ENCODE assay signal across 19 cellular contexts in the genomic region with DNA sequence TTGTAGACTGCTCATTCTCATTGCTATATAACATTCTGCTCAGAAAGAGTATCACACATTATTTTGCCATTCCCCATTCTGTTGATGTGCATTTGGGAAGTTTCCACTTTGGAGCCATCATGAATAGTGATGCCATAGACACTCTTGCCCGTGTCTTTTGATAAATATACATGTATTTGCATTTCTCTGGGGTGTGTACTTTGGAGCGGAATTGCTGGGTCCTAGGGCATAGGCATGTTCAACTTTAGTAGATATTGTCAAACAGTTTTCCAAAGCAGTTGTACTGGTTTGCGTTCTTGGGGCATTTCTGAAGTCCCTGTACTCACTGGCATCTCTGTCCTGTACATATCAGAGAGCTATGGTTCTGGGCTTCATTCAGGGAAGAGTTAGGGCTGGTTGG. TPM values are rescaled to one million over a fixed set of nuclear protein-coding genes. Genes with fewer than 3 reads are reported as not detected.
DNase-seq lines count a peak whose midpoint lies in the region; ATAC-seq and TF ChIP-seq lines count a peak whose summit lies in the region.
"Had no signal": no experiment of that assay in that cellular context is flagged by ENCODE, and none has a peak within 500 bp of the region (broad histone marks: within the 10 kb centered on the region; RNA-seq: fewer than 3 reads in every experiment).

No MANE protein-coding gene starts in this region.

- CTCF ChIA-PET in CD8-positive, alpha-beta T cell (lab: Charles Lee), result interaction anchor here (0.6 to 3.6 kb wide), 12 partner anchors 10 to 100 kb away, joined by 3 to 26 read pairs (median 4); no protein-coding TSS in a partner anchor
- CTCF ChIA-PET in activated CD4-positive, alpha-beta memory T cell treated with anti-CD3 and anti-CD28 coated beads, Interleukin-2, amount 10 ng/mL, durations not matched to agents 7 days and 5 days (lab: Charles Lee), result interaction anchor here (1.5 to 1.7 kb wide), 2 partner anchors 14 to 77 kb away, joined by 3 to 6 read pairs; no protein-coding TSS in a partner anchor

- intact Hi-C loops in CD14-positive monocyte (cut with micrococcal nuclease), result no loop called here
- intact Hi-C loops in CD8-positive, alpha-beta T cell (cut with DNase I, micrococcal nuclease), result no loop called here
- intact Hi-C loops in lower leg skin (cut with DNase I; ENCODE audit: low total_unique reads), result no loop called here

- H3K9me3 ChIP-seq in CD8-positive, alpha-beta T cell (ENCODE audit: low read length), result no peaks in the 10 kb centered on the region
- H3K9me3 ChIP-seq: gastrocnemius medialis, MG63, SJCRH30 had no signal

- no peak overlapping the region for H3K4me3 ChIP-seq in CD8-positive, alpha-beta T cell (ENCODE audit: low read depth, low read length)
- H3K4me3 ChIP-seq in lower leg skin (ENCODE audit: low read depth, poor library complexity, severe bottlenecking), result no peak overlapping the region
- H3K4me3 ChIP-seq: gastrocnemius medialis, MG63, SJCRH30 had no signal

- H3K4me3 Mint-ChIP-seq in CD14-positive monocyte, result no peak overlapping the region
- H3K4me3 Mint-ChIP-seq in CD8-positive, alpha-beta T cell, result peak overlapping the region; percentile 53
- H3K4me3 Mint-ChIP-seq in activated CD4-positive, alpha-beta memory T cell treated with anti-CD3 and anti-CD28 coated beads, Interleukin-2, amount 10 ng/mL, durations not matched to agents 7 days and 5 days, result no peak overlapping the region
- H3K4me3 Mint-ChIP-seq in memory B cell, result peak overlapping the region; percentile 16
- H3K4me3 Mint-ChIP-seq: nephron had no signal

- H3K27ac Mint-ChIP-seq in CD14-positive monocyte, result peak overlapping the region in 6 of 7 donors; percentile 62 to 84 (median 78)
- H3K27ac Mint-ChIP-seq in CD8-positive, alpha-beta T cell, result peak overlapping the region; percentile 91
- H3K27ac Mint-ChIP-seq in activated CD4-positive, alpha-beta memory T cell treated with anti-CD3 and anti-CD28 coated beads, Interleukin-2, amount 10 ng/mL, durations not matched to agents 7 days and 5 days, result peak overlapping the region; percentile 90
- peak overlapping the region; percentile 39 for H3K27ac Mint-ChIP-seq in memory B cell
- H3K27ac Mint-ChIP-seq: nephron had no signal

- H3K27me3 Mint-ChIP-seq in CD14-positive monocyte (ENCODE audit: low read depth in 3 of 3), result peaks cover 0 to 3% (median 3%) of the 10 kb centered on the region in 3 donors
- no peaks in the 10 kb centered on the region for H3K27me3 Mint-ChIP-seq in CD8-positive, alpha-beta T cell (ENCODE audit: low read depth)
- no peaks in the 10 kb centered on the region for H3K27me3 Mint-ChIP-seq in activated CD4-positive, alpha-beta memory T cell treated with anti-CD3 and anti-CD28 coated beads, Interleukin-2, amount 10 ng/mL, durations not matched to agents 7 days and 5 days
- no peaks in the 10 kb centered on the region for H3K27me3 Mint-ChIP-seq in memory B cell

- WGBS in lower leg skin, 2 donors, result 93 to 96% methylated on average over 3 of the region's 3 CpGs

- no peaks in the 10 kb centered on the region for H3K27me3 ChIP-seq in CD8-positive, alpha-beta T cell (ENCODE audit: insufficient read depth, low read length)
- H3K27me3 ChIP-seq: gastrocnemius medialis, MG63, SJCRH30 had no signal

- H3K9me3 Mint-ChIP-seq in CD14-positive monocyte (peaks cover 0 to 3% (median 2%) of the 10 kb centered on the region in 7 donors), memory B cell (no peaks in the 10 kb centered on the region)
- no peaks in the 10 kb centered on the region for H3K9me3 Mint-ChIP-seq in CD8-positive, alpha-beta T cell
- peaks cover 10% of the 10 kb centered on the region for H3K9me3 Mint-ChIP-seq in activated CD4-positive, alpha-beta memory T cell treated with anti-CD3 and anti-CD28 coated beads, Interleukin-2, amount 10 ng/mL, durations not matched to agents 7 days and 5 days

- TF ChIP-seq POLR2A in lower leg skin (IDR thresholded peaks at IDR 0.05), result no peak

- peaks cover 63% of the 10 kb centered on the region for H3K4me1 Mint-ChIP-seq in CD14-positive monocyte
- peaks cover 75% of the 10 kb centered on the region for H3K4me1 Mint-ChIP-seq in CD8-positive, alpha-beta T cell (ENCODE audit: low read depth)
- H3K4me1 Mint-ChIP-seq in activated CD4-positive, alpha-beta memory T cell treated with anti-CD3 and anti-CD28 coated beads, Interleukin-2, amount 10 ng/mL, durations not matched to agents 7 days and 5 days, result peaks cover 68% of the 10 kb centered on the region
- H3K4me1 Mint-ChIP-seq in memory B cell, result peaks cover 41% of the 10 kb centered on the region
- H3K4me1 Mint-ChIP-seq: nephron had no signal

- no peak for DNase-seq in CD14-positive monocyte (ENCODE audit: low spot score)
- DNase-seq in CD8-positive, alpha-beta T cell, result no peak
- no peak for DNase-seq in activated CD4-positive, alpha-beta memory T cell treated with anti-CD3 and anti-CD28 coated beads, Interleukin-2, amount 10 ng/mL, durations not matched to agents 7 days and 5 days
- no peak for DNase-seq in memory B cell (ENCODE audit: low spot score in 2 of 2)
- DNase-seq in cerebellar nuclear complex (lab: John Stamatoyannopoulos, UW), result no peak
- no peak for DNase-seq in lower leg skin (ENCODE audit: low spot score in 2 of 2)
- no peak for DNase-seq in Ammon's horn (ENCODE audit: low spot score)
- DNase-seq: AML-193; amygdala; DMS153; gastrocnemius medialis; MG63; NCI-H146; SJCRH30; stimulated activated CD4-positive, alpha-beta T cell treated with anti-CD3 and anti-CD28 coated beads, Interleukin-1b, Interleukin-23, amount 100 ng/mL, for 48 hours; T-helper 9 cell had no signal

- POLR2A ChIA-PET in CD8-positive, alpha-beta T cell (lab: Charles Lee), result interaction anchor here (1.2 to 4.4 kb wide), 5 partner anchors 12 to 77 kb away, joined by 4 to 48 read pairs (median 7); a partner anchor contains a TSS
- POLR2A ChIA-PET in activated CD4-positive, alpha-beta memory T cell treated with anti-CD3 and anti-CD28 coated beads, Interleukin-2, amount 10 ng/mL, durations not matched to agents 7 days and 5 days (lab: Charles Lee), result interaction anchor here (1.4 to 3.0 kb wide), 6 partner anchors 12 to 75 kb away, joined by 3 to 19 read pairs (median 6); a partner anchor contains a TSS

- no peak for TF ChIP-seq CTCF in CD14-positive monocyte (IDR thresholded peaks at IDR 0.05)
- no peak for TF ChIP-seq CTCF in CD8-positive, alpha-beta T cell (IDR thresholded peaks at IDR 0.05)
- TF ChIP-seq CTCF in lower leg skin (IDR thresholded peaks at IDR 0.05), result no peak

- H3K36me3 Mint-ChIP-seq in CD14-positive monocyte (peaks cover 33 to 56% of the 10 kb centered on the region in 2 donors), memory B cell (peaks cover 28% of the 10 kb centered on the region)
- H3K36me3 Mint-ChIP-seq in CD8-positive, alpha-beta T cell, result peaks cover 65% of the 10 kb centered on the region
- H3K36me3 Mint-ChIP-seq in activated CD4-positive, alpha-beta memory T cell treated with anti-CD3 and anti-CD28 coated beads, Interleukin-2, amount 10 ng/mL, durations not matched to agents 7 days and 5 days (ENCODE audit: low read depth), result peaks cover 69% of the 10 kb centered on the region

- no peak overlapping the region for H3K27ac ChIP-seq in CD8-positive, alpha-beta T cell (ENCODE audit: low read depth, low read length)
- H3K27ac ChIP-seq: gastrocnemius medialis, SJCRH30 had no signal

- H3K36me3 ChIP-seq in CD8-positive, alpha-beta T cell (ENCODE audit: insufficient read depth, low read length), result peaks cover 13% of the 10 kb centered on the region
- H3K36me3 ChIP-seq: gastrocnemius medialis, MG63, SJCRH30 had no signal

- H3K4me1 ChIP-seq in CD8-positive, alpha-beta T cell (ENCODE audit: insufficient read depth, low read length), result peaks cover 64% of the 10 kb centered on the region
- H3K4me1 ChIP-seq: gastrocnemius medialis had no signal

- no peak for ATAC-seq in CD8-positive, alpha-beta T cell
- no peak for ATAC-seq in memory B cell (ENCODE audit: low read depth)
- ATAC-seq in HG02798 (IDR thresholded peaks at IDR 0.05; ENCODE audit: poor library complexity, unreplicated experiment), result no peak
- ATAC-seq: activated CD4-positive, CD25-positive, alpha-beta regulatory T cell treated with anti-CD3 and anti-CD28 coated beads, Interleukin-2, amount 50 U/mL, for 24 hours; gastrocnemius medialis had no signal

RNA-seq across cellular contexts. Expression of a gene that starts 52.1 kb away (rescaled TPM):
- 10 to 100 TPM; 33.2 to 52.2 TPM for polyA plus RNA-seq in CD14-positive monocyte
- total RNA-seq in CD8-positive, alpha-beta T cell, result 100 to 1,000 TPM; 200 to 214 TPM
- total RNA-seq in activated CD4-positive, alpha-beta memory T cell treated with anti-CD3 and anti-CD28 coated beads, Interleukin-2, amount 10 ng/mL, durations not matched to agents 7 days and 5 days, result 100 to 1,000 TPM; 211 to 214 TPM
- 1 to 10 TPM; 4.2 to 5.4 (median 5.0) TPM for total RNA-seq in lower leg skin

Comparison
In these comparisons a context has a peak if more than half of its experiments do, and no peak if none do; other contexts are left out.
1. H3K27ac Mint-ChIP-seq: peak in every context shown above with its lines; median percentile 91 in CD8-positive, alpha-beta T cell; 90 in activated CD4-positive, alpha-beta memory T cell treated with anti-CD3 and anti-CD28 coated beads, Interleukin-2, amount 10 ng/mL, durations not matched to agents 7 days and 5 days; 78 in CD14-positive monocyte; 39 in memory B cell.
2. H3K4me3 Mint-ChIP-seq: peak in CD8-positive, alpha-beta T cell (single experiment) and memory B cell (single experiment); none in CD14-positive monocyte (0 of 2) and activated CD4-positive, alpha-beta memory T cell treated with anti-CD3 and anti-CD28 coated beads, Interleukin-2, amount 10 ng/mL, durations not matched to agents 7 days and 5 days (single experiment).
3. RNA of a gene that starts 52.1 kb away (total RNA-seq): 211 to 214 TPM in activated CD4-positive, alpha-beta memory T cell treated with anti-CD3 and anti-CD28 coated beads, Interleukin-2, amount 10 ng/mL, durations not matched to agents 7 days and 5 days and 200 to 214 TPM in CD8-positive, alpha-beta T cell; 4.2 to 5.4 TPM in lower leg skin; every median in the first group is over 10 times any median in the second.